In the genomic region with DNA sequence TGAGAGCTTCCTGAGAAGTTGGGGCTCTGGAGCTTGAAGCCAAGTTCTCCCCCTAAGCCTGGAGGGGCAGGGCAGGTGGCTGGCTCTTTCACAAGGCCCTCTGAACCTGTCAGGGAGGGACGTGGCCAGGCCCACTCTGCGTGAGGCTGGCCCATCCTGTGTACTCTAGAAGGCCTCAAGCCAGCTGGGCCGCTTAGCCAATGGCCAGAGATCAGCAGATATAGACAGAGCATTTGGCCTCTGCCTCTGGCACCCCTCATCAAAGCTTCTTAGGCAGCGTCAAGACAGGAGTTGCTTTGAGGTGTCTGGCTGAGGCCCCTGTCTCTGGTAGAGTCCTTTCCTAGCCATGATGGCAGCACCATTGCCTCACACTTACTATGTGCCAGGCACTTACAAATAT, we compare ENCODE assay signal across 20 cellular contexts.
"Had no signal": no experiment of that assay in that cellular context is flagged by ENCODE, and none has a peak within 500 bp of the region (broad histone marks: within the 10 kb centered on the region; RNA-seq: fewer than 3 reads in every experiment).

No MANE protein-coding gene starts in this region.

- DNase-seq: cerebellar nuclear complex; cortex of kidney; effector memory CD8-positive, alpha-beta T cell; erythroblast; esophagus squamous epithelium; foreskin melanocyte; mesendoderm; midbrain; naive thymus-derived CD4-positive, alpha-beta T cell; small intestine; stimulated activated CD4-positive, alpha-beta T cell treated with anti-CD3 and anti-CD28 coated beads, Interleukin-1b, Interleukin-23, amount 100 ng/mL, for 48 hours; stimulated activated CD4-positive, alpha-beta T cell treated with anti-CD3 and anti-CD28 coated beads, Interleukin-4, amount 100 ng/mL, for 1 hour; stimulated activated CD8-positive, alpha-beta memory T cell treated with anti-CD3 and anti-CD28 coated beads, Interleukin-4, amount 100 ng/mL, for 48 hours; stimulated activated naive CD4-positive, alpha-beta T cell; stimulated activated naive CD8-positive, alpha-beta T cell treated with anti-CD3 and anti-CD28 coated beads, Interleukin-15, amount 100 ng/mL, for 72 hours had no signal

- H3K27me3 ChIP-seq: esophagus squamous epithelium, neural progenitor cell, thyroid gland had no signal

- H3K4me1 ChIP-seq: prostate gland had no signal

- H3K9me3 ChIP-seq: esophagus squamous epithelium, prostate gland, thyroid gland had no signal

- H2AFZ ChIP-seq: neural progenitor cell had no signal

- H3K27ac ChIP-seq: esophagus squamous epithelium, neural progenitor cell, prostate gland, thyroid gland had no signal

- FAIRE-seq: endometrium, keratinocyte, small intestine had no signal

- H3K9ac ChIP-seq: neural progenitor cell had no signal

- H3K4me3 ChIP-seq: esophagus squamous epithelium, neural progenitor cell, prostate gland, thyroid gland had no signal

- H3K4me2 ChIP-seq: neural progenitor cell had no signal

- H3K36me3 ChIP-seq: esophagus squamous epithelium, neural progenitor cell, prostate gland, thyroid gland had no signal

- ATAC-seq: effector memory CD8-positive, alpha-beta T cell; naive thymus-derived CD4-positive, alpha-beta T cell; stimulated activated naive CD8-positive, alpha-beta T cell treated with anti-CD3 and anti-CD28 coated beads, Interleukin-15, amount 100 ng/mL, for 72 hours had no signal
